In the genomic region with DNA sequence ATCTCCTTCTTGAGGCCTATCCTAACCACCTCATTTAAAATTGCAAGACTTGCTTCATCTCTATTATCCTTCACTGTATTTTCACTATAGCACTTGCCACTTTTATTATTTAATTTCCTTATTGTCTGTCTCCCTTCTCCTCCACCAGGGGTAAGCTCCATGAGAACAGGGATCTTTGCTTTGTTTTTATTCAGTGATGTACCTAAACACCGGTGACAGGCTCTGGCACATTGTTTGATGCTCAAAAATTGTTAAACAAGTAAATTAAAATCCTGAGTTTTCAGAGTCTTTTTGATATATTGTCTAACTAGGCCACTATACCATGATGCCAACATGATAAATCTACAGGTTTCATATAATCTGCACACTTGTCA, we compare ENCODE assay signal across 1 cellular context.
TF ChIP-seq lines count a peak whose summit lies in the region.

No MANE protein-coding gene starts in this region.

TF ChIP-seq in WTC11, 78 proteins besides CTCF, POLR2A, EP300 and RAD21 (continued from another document):
- TF ChIP-seq, protein P1, sequence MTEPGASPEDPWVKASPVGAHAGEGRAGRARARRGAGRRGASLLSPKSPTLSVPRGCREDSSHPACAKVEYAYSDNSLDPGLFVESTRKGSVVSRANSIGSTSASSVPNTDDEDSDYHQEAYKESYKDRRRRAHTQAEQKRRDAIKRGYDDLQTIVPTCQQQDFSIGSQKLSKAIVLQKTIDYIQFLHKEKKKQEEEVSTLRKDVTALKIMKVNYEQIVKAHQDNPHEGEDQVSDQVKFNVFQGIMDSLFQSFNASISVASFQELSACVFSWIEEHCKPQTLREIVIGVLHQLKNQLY (CRISPR knock-in tag; IDR thresholded peaks at IDR 0.05): no peak
- TF ChIP-seq, protein P2, sequence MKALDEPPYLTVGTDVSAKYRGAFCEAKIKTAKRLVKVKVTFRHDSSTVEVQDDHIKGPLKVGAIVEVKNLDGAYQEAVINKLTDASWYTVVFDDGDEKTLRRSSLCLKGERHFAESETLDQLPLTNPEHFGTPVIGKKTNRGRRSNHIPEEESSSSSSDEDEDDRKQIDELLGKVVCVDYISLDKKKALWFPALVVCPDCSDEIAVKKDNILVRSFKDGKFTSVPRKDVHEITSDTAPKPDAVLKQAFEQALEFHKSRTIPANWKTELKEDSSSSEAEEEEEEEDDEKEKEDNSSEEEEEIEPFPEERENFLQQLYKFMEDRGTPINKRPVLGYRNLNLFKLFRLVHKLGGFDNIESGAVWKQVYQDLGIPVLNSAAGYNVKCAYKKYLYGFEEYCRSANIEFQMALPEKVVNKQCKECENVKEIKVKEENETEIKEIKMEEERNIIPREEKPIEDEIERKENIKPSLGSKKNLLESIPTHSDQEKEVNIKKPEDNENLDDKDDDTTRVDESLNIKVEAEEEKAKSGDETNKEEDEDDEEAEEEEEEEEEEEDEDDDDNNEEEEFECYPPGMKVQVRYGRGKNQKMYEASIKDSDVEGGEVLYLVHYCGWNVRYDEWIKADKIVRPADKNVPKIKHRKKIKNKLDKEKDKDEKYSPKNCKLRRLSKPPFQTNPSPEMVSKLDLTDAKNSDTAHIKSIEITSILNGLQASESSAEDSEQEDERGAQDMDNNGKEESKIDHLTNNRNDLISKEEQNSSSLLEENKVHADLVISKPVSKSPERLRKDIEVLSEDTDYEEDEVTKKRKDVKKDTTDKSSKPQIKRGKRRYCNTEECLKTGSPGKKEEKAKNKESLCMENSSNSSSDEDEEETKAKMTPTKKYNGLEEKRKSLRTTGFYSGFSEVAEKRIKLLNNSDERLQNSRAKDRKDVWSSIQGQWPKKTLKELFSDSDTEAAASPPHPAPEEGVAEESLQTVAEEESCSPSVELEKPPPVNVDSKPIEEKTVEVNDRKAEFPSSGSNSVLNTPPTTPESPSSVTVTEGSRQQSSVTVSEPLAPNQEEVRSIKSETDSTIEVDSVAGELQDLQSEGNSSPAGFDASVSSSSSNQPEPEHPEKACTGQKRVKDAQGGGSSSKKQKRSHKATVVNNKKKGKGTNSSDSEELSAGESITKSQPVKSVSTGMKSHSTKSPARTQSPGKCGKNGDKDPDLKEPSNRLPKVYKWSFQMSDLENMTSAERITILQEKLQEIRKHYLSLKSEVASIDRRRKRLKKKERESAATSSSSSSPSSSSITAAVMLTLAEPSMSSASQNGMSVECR (CRISPR knock-in tag; IDR thresholded peaks at IDR 0.05; ENCODE audit: borderline replicate concordance): no peak
- TF ChIP-seq, protein P3, sequence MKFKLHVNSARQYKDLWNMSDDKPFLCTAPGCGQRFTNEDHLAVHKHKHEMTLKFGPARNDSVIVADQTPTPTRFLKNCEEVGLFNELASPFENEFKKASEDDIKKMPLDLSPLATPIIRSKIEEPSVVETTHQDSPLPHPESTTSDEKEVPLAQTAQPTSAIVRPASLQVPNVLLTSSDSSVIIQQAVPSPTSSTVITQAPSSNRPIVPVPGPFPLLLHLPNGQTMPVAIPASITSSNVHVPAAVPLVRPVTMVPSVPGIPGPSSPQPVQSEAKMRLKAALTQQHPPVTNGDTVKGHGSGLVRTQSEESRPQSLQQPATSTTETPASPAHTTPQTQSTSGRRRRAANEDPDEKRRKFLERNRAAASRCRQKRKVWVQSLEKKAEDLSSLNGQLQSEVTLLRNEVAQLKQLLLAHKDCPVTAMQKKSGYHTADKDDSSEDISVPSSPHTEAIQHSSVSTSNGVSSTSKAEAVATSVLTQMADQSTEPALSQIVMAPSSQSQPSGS (CRISPR knock-in tag; IDR thresholded peaks at IDR 0.05; ENCODE audit: borderline replicate concordance, low read depth): no peak
- TF ChIP-seq MXD4 (CRISPR knock-in tag; IDR thresholded peaks at IDR 0.05; ENCODE audit: borderline replicate concordance) (no peak), SMAD3 (CRISPR knock-in tag; IDR thresholded peaks at IDR 0.05; ENCODE audit: borderline replicate concordance) (no peak), NR2C2 (CRISPR knock-in tag; IDR thresholded peaks at IDR 0.05) (no peak), PRRX2 (CRISPR knock-in tag; IDR thresholded peaks at IDR 0.05) (no peak), NR1H2 (CRISPR knock-in tag; IDR thresholded peaks at IDR 0.05) (no peak), CREM (CRISPR knock-in tag; IDR thresholded peaks at IDR 0.05) (no peak), CREB1 (CRISPR knock-in tag; IDR thresholded peaks at IDR 0.05) (no peak)
- TF ChIP-seq, protein P4, sequence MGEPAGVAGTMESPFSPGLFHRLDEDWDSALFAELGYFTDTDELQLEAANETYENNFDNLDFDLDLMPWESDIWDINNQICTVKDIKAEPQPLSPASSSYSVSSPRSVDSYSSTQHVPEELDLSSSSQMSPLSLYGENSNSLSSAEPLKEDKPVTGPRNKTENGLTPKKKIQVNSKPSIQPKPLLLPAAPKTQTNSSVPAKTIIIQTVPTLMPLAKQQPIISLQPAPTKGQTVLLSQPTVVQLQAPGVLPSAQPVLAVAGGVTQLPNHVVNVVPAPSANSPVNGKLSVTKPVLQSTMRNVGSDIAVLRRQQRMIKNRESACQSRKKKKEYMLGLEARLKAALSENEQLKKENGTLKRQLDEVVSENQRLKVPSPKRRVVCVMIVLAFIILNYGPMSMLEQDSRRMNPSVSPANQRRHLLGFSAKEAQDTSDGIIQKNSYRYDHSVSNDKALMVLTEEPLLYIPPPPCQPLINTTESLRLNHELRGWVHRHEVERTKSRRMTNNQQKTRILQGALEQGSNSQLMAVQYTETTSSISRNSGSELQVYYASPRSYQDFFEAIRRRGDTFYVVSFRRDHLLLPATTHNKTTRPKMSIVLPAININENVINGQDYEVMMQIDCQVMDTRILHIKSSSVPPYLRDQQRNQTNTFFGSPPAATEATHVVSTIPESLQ (CRISPR knock-in tag; IDR thresholded peaks at IDR 0.05): no peak
- TF ChIP-seq, protein P5, sequence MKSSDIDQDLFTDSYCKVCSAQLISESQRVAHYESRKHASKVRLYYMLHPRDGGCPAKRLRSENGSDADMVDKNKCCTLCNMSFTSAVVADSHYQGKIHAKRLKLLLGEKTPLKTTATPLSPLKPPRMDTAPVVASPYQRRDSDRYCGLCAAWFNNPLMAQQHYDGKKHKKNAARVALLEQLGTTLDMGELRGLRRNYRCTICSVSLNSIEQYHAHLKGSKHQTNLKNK (CRISPR knock-in tag; IDR thresholded peaks at IDR 0.05): no peak
- TF ChIP-seq, protein P6, sequence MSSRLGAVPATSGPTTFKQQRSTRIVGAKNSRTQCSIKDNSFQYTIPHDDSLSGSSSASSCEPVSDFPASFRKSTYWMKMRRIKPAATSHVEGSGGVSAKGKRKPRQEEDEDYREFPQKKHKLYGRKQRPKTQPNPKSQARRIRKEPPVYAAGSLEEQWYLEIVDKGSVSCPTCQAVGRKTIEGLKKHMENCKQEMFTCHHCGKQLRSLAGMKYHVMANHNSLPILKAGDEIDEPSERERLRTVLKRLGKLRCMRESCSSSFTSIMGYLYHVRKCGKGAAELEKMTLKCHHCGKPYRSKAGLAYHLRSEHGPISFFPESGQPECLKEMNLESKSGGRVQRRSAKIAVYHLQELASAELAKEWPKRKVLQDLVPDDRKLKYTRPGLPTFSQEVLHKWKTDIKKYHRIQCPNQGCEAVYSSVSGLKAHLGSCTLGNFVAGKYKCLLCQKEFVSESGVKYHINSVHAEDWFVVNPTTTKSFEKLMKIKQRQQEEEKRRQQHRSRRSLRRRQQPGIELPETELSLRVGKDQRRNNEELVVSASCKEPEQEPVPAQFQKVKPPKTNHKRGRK (CRISPR knock-in tag; IDR thresholded peaks at IDR 0.05; ENCODE audit: borderline replicate concordance): no peak
TF ChIP-seq in WTC11: peak in this region for 0.
